14 cellular contexts compared by ENCODE assay signal in genomic region chr2:235968616-235969324, GRCh38.
DNase-seq lines count a peak whose midpoint lies in the region; ATAC-seq, FAIRE-seq and TF ChIP-seq lines count a peak whose summit lies in the region.
"Had no signal": no experiment of that assay in that cellular context is flagged by ENCODE, and none has a peak within 500 bp of the region (broad histone marks: within the 10 kb centered on the region; RNA-seq: fewer than 3 reads in every experiment).

No MANE protein-coding gene starts in this region.

- no TSS peak for BruUV-seq in HepG2 (replicated peaks; lab: Mats Ljungman, UMichigan)

- FAIRE-seq in HepG2 (lab: Jason Lieb, UNC): no peak

- intact Hi-C loops in HepG2 (cut with micrococcal nuclease; ENCODE audit: unreplicated experiment): loop anchor here (10.0 kb wide), 1 partner anchor 1966 kb away; no protein-coding TSS in a partner anchor
- intact Hi-C loops in right lobe of liver (cut with DNase I): no loop called here
- intact Hi-C loops in heart left ventricle (cut with DNase I): no loop called here
- intact Hi-C loops in activated T-helper 2 cell treated with anti-CD3 and anti-CD28 coated beads, Interferon-gamma antibody, Interleukin-2, Interleukin-4, amounts not matched to agents 10 μg/mL and 5 μg/mL and 100 μg/mL, durations not matched to agents 14 hours and 24 hours and 36 hours (cut with micrococcal nuclease): no loop called here

- no peak for TF ChIP-seq RAD21 in HepG2 (CRISPR knock-in tag; IDR thresholded peaks at IDR 0.05)

- H3K27me3 Mint-ChIP-seq in activated T-helper 2 cell treated with anti-CD3 and anti-CD28 coated beads, Interferon-gamma antibody, Interleukin-2, Interleukin-4, amounts not matched to agents 10 μg/mL and 5 μg/mL and 100 μg/mL, durations not matched to agents 14 hours and 24 hours and 36 hours (ENCODE audit: low read depth): peaks cover 8% of the 10 kb centered on the region
- H3K27me3 Mint-ChIP-seq in T-helper 17 cell: peaks cover 16% of the 10 kb centered on the region
- H3K27me3 Mint-ChIP-seq: activated CD4-positive, alpha-beta T cell treated with anti-CD3 and anti-CD28 coated beads, Interleukin-2, amount 10 ng/mL, durations not matched to agents 24 days and 14 days had no signal

- H3K4me3 ChIP-seq in HepG2 (replicated peaks in 1 of 3; ENCODE audit: insufficient read depth in 1 of 3, low read depth in 2 of 3, low read length in 3 of 3) (no peak overlapping the region), right lobe of liver (no peak overlapping the region), heart left ventricle (peak overlapping the region in 3 of 12 donors; percentile 2 to 21 (median 4))
- H3K4me3 ChIP-seq: upper lobe of right lung had no signal

- H3K36me3 Mint-ChIP-seq in activated T-helper 2 cell treated with anti-CD3 and anti-CD28 coated beads, Interferon-gamma antibody, Interleukin-2, Interleukin-4, amounts not matched to agents 10 μg/mL and 5 μg/mL and 100 μg/mL, durations not matched to agents 14 hours and 24 hours and 36 hours (ENCODE audit: low read depth): no peaks in the 10 kb centered on the region
- peaks cover 2% of the 10 kb centered on the region for H3K36me3 Mint-ChIP-seq in T-helper 17 cell (ENCODE audit: low read depth)

- H3K36me3 ChIP-seq in HepG2 (replicated peaks in 1 of 2; ENCODE audit: control insufficient read depth in 1 of 2, insufficient read depth in 2 of 2, low read length in 2 of 2) (peaks cover 20 to 36% of the 10 kb centered on the region in 2 experiments), right lobe of liver (no peaks in the 10 kb centered on the region), heart left ventricle (peaks cover 0 to 40% (median 3%) of the 10 kb centered on the region in 9 donors)

- ATAC-seq in HepG2: no peak
- ATAC-seq in right lobe of liver: no peak
- ATAC-seq in heart left ventricle: peak; percentile 52 to 91 (median 84)
- no peak for ATAC-seq in HG03159 (IDR thresholded peaks at IDR 0.05; ENCODE audit: unreplicated experiment)
- no peak for ATAC-seq in T-helper 17 cell
- ATAC-seq: upper lobe of right lung had no signal

- H3K9me3 ChIP-seq in HepG2 (ENCODE audit: low read length): no peaks in the 10 kb centered on the region
- H3K9me3 ChIP-seq in right lobe of liver: no peaks in the 10 kb centered on the region
- H3K9me3 ChIP-seq in heart left ventricle: no peaks in the 10 kb centered on the region
- H3K9me3 ChIP-seq in T-helper 17 cell (ENCODE audit: control insufficient read depth, low read length, poor library complexity, severe bottlenecking): no peaks in the 10 kb centered on the region
- H3K9me3 ChIP-seq: upper lobe of right lung had no signal

- 98% methylated on average over 16 of the region's 18 CpGs for WGBS in HepG2 (ENCODE audit: low lambda C conversion rate)
- WGBS in right lobe of liver (ENCODE audit: insufficient coverage, low coverage, low lambda C conversion rate, missing lambda C conversion rate): 89% methylated on average over 7 of the region's 18 CpGs
- WGBS in heart left ventricle, 4 donors: 64 to 66% (median 65%) methylated on average over 18 of the region's 18 CpGs

- no peaks in the 10 kb centered on the region for H3K4me1 Mint-ChIP-seq in activated T-helper 2 cell treated with anti-CD3 and anti-CD28 coated beads, Interferon-gamma antibody, Interleukin-2, Interleukin-4, amounts not matched to agents 10 μg/mL and 5 μg/mL and 100 μg/mL, durations not matched to agents 14 hours and 24 hours and 36 hours (ENCODE audit: low read depth)
- no peaks in the 10 kb centered on the region for H3K4me1 Mint-ChIP-seq in T-helper 17 cell
- H3K4me1 Mint-ChIP-seq: activated CD4-positive, alpha-beta T cell treated with anti-CD3 and anti-CD28 coated beads, Interleukin-2, amount 10 ng/mL, durations not matched to agents 24 days and 14 days had no signal

- H3K27ac Mint-ChIP-seq in activated T-helper 2 cell treated with anti-CD3 and anti-CD28 coated beads, Interferon-gamma antibody, Interleukin-2, Interleukin-4, amounts not matched to agents 10 μg/mL and 5 μg/mL and 100 μg/mL, durations not matched to agents 14 hours and 24 hours and 36 hours: no peak overlapping the region
- no peak overlapping the region for H3K27ac Mint-ChIP-seq in T-helper 17 cell
- H3K27ac Mint-ChIP-seq: activated CD4-positive, alpha-beta T cell treated with anti-CD3 and anti-CD28 coated beads, Interleukin-2, amount 10 ng/mL, durations not matched to agents 24 days and 14 days had no signal

- no peak for TF ChIP-seq EP300 in HepG2 (IDR thresholded peaks at IDR 0.05; ENCODE audit: low read depth in 2 of 2, low read length in 2 of 2)
- TF ChIP-seq EP300 in HepG2 (CRISPR knock-in tag; IDR thresholded peaks at IDR 0.05; ENCODE audit: borderline replicate concordance): no peak

- CTCF ChIA-PET in HepG2 (lab: Yijun Ruan, JAX; ENCODE audit: low intra/inter-chr PET ratio, low total read pairs): no interaction called here

- no peak overlapping the region for H2AFZ ChIP-seq in HepG2 (ENCODE audit: low read length)

- no peaks in the 10 kb centered on the region for H3K4me1 ChIP-seq in HepG2 (ENCODE audit: insufficient read depth, low read length)
- no peaks in the 10 kb centered on the region for H3K4me1 ChIP-seq in right lobe of liver
- H3K4me1 ChIP-seq in heart left ventricle: peaks cover 0 to 3% (median 0%) of the 10 kb centered on the region in 12 donors
- H3K4me1 ChIP-seq: upper lobe of right lung had no signal

- no peak overlapping the region for H3K27ac ChIP-seq in HepG2 (ENCODE audit: extremely low read length, insufficient read depth, low read length)
- H3K27ac ChIP-seq in right lobe of liver: no peak overlapping the region
- H3K27ac ChIP-seq in heart left ventricle: no peak overlapping the region
- H3K27ac ChIP-seq: upper lobe of right lung had no signal

- H3K4me3 Mint-ChIP-seq in activated T-helper 2 cell treated with anti-CD3 and anti-CD28 coated beads, Interferon-gamma antibody, Interleukin-2, Interleukin-4, amounts not matched to agents 10 μg/mL and 5 μg/mL and 100 μg/mL, durations not matched to agents 14 hours and 24 hours and 36 hours (ENCODE audit: low read depth): no peak overlapping the region
- no peak overlapping the region for H3K4me3 Mint-ChIP-seq in T-helper 17 cell
- H3K4me3 Mint-ChIP-seq: activated CD4-positive, alpha-beta T cell treated with anti-CD3 and anti-CD28 coated beads, Interleukin-2, amount 10 ng/mL, durations not matched to agents 24 days and 14 days had no signal

- TF ChIP-seq CTCF in HepG2 (CRISPR knock-in tag; IDR thresholded peaks at IDR 0.05) (no peak), right lobe of liver (IDR thresholded peaks at IDR 0.05) (no peak), heart left ventricle (IDR thresholded peaks at IDR 0.05) (no peak)

- no peaks in the 10 kb centered on the region for H3K79me2 ChIP-seq in HepG2 (ENCODE audit: insufficient read depth, low read length)

- POLR2A ChIA-PET in HepG2 (lab: Yijun Ruan, JAX): no interaction called here

- H3K9me3 Mint-ChIP-seq in activated T-helper 2 cell treated with anti-CD3 and anti-CD28 coated beads, Interferon-gamma antibody, Interleukin-2, Interleukin-4, amounts not matched to agents 10 μg/mL and 5 μg/mL and 100 μg/mL, durations not matched to agents 14 hours and 24 hours and 36 hours: no peaks in the 10 kb centered on the region
- H3K9me3 Mint-ChIP-seq: activated CD4-positive, alpha-beta T cell treated with anti-CD3 and anti-CD28 coated beads, Interleukin-2, amount 10 ng/mL, durations not matched to agents 24 days and 14 days had no signal

- no peak overlapping the region for H3K9ac ChIP-seq in HepG2 (ENCODE audit: insufficient read depth, low read depth, low read length)

- TF ChIP-seq POLR2A in HepG2 (IDR thresholded peaks at IDR 0.05; ENCODE audit: insufficient read depth in 1 of 2, low read depth in 2 of 2, low read length in 2 of 2) (no peak), right lobe of liver (IDR thresholded peaks at IDR 0.05) (no peak), heart left ventricle (IDR thresholded peaks at IDR 0.05) (no peak)

- in situ Hi-C loops in HepG2 (cut with HindIII; ENCODE audit: extremely low pct_ligation_motif_present, low pct_unique_long_range_greater_than_20kb): no loop called here

- H4K20me1 ChIP-seq in HepG2 (ENCODE audit: insufficient read depth, low read length): no peaks in the 10 kb centered on the region

- DNase-seq in HepG2 (ENCODE audit: low spot score): no peak
- no peak for DNase-seq in right lobe of liver
- peak; percentile 88 for DNase-seq in NCI-H2171 treated with DMSO at 0.1 percent for 48 hours (lab: John Stamatoyannopoulos, UW)
- DNase-seq in heart left ventricle: peak in 3 of 5 donors; percentile 45 to 73 (median 64)
- DNase-seq in DMS53 treated with DMSO at 0.1 percent for 48 hours (lab: John Stamatoyannopoulos, UW; ENCODE audit: unreplicated experiment): no peak
- no peak for DNase-seq in activated T-helper 2 cell treated with anti-CD3 and anti-CD28 coated beads, Interferon-gamma antibody, Interleukin-2, Interleukin-4, amounts not matched to agents 10 μg/mL and 5 μg/mL and 100 μg/mL, durations not matched to agents 14 hours and 24 hours and 36 hours (ENCODE audit: low spot score)
- DNase-seq in T-helper 17 cell: no peak
- DNase-seq: activated CD4-positive, alpha-beta T cell treated with anti-CD3 and anti-CD28 coated beads, Interleukin-2, amount 10 ng/mL, durations not matched to agents 24 days and 14 days; activated T-cell treated with anti-CD3 and anti-CD28 coated beads, Interleukin-2, amount 50 U/mL, for 1 hour; KBM-7; NCI-H2081 treated with DMSO at 0.1 percent for 48 hours; stimulated activated naive CD4-positive, alpha-beta T cell treated with Interleukin-2 at 50 U/mL for 16 hours; upper lobe of right lung had no signal

- H3K4me2 ChIP-seq in HepG2 (ENCODE audit: low read depth, low read length): no peak overlapping the region

- H3K27me3 ChIP-seq in HepG2 (ENCODE audit: control insufficient read depth in 1 of 2, insufficient read depth in 2 of 2, low read length in 2 of 2) (no peaks in the 10 kb centered on the region), right lobe of liver (no peaks in the 10 kb centered on the region), heart left ventricle (no peaks in the 10 kb centered on the region)
- H3K27me3 ChIP-seq: upper lobe of right lung had no signal

TF ChIP-seq in HepG2, 621 proteins besides CTCF, POLR2A, EP300 and RAD21 (continues in another document):
- no peak for TF ChIP-seq NR2F2 (IDR thresholded peaks at IDR 0.05; ENCODE audit: borderline replicate concordance, low read depth)

Comparison
In these comparisons a context has a peak if more than half of its experiments do, and no peak if none do; other contexts are left out.
1. ATAC-seq: peak in heart left ventricle (4 of 4); none in HepG2 (single experiment), right lobe of liver (0 of 4), HG03159 (single experiment) and T-helper 17 cell (single experiment).
2. DNase-seq: peak in NCI-H2171 treated with DMSO at 0.1 percent for 48 hours (single experiment) and heart left ventricle (3 of 5); none in HepG2 (single experiment), right lobe of liver (0 of 3), DMS53 treated with DMSO at 0.1 percent for 48 hours (single experiment), activated T-helper 2 cell treated with anti-CD3 and anti-CD28 coated beads, Interferon-gamma antibody, Interleukin-2, Interleukin-4, amounts not matched to agents 10 μg/mL and 5 μg/mL and 100 μg/mL, durations not matched to agents 14 hours and 24 hours and 36 hours (single experiment) and T-helper 17 cell (0 of 3).